8 cellular contexts compared by ENCODE assay signal in the genomic region with DNA sequence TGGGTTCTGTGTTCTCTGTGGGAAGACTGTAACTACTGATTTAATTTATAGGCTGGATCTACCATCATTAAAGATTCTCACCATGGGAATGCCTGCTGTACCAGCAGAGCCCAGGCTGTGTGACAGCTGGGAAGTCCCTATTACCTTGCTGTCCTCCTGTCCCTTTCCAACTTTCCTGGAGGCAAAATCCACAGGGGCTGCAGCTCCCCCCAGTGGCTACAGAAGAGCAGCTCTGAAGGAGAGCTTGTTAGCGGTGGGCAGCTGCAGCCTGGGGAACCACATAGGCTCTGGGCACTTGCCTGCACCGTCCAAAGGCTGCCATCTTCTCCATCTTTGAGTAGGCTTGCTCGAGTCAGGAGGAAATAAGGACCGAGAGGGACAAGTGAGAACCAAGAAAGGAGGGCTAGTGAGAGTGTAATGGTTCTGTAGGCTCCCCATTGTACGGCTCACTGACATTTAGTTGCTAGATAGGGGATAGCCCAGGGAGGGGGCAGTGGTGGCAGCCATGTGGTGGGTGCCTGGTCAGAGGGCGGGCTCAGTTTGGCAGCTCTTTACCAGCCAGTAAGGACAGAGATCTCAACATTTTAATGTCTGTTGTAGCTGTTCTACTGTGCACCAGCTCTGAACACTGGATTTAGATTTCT.
DNase-seq lines count a peak whose midpoint lies in the region; ATAC-seq and TF ChIP-seq lines count a peak whose summit lies in the region.

No MANE protein-coding gene starts in this region.

- H3K9me3 ChIP-seq in adrenal gland (replicated peaks in 1 of 3) (no peaks in the 10 kb centered on the region), heart left ventricle (peaks cover 0 to 4% (median 0%) of the 10 kb centered on the region in 12 donors)

- H3K4me1 ChIP-seq in adrenal gland (replicated peaks in 1 of 2) = no peaks in the 10 kb centered on the region
- no peaks in the 10 kb centered on the region for H3K4me1 ChIP-seq in heart left ventricle

- H3K27me3 ChIP-seq in adrenal gland (no peaks in the 10 kb centered on the region), heart left ventricle (no peaks in the 10 kb centered on the region)

- H3K4me3 ChIP-seq in adrenal gland (no peak overlapping the region), heart left ventricle (no peak overlapping the region)

- H3K27ac ChIP-seq in adrenal gland (no peak overlapping the region), heart left ventricle (no peak overlapping the region)

- TF ChIP-seq POLR2A in adrenal gland (IDR thresholded peaks at IDR 0.05) (no peak), heart left ventricle (IDR thresholded peaks at IDR 0.05) (no peak)

- DNase-seq in AG08395 (ENCODE audit: low spot score) = peak; percentile 68
- DNase-seq in NCI-H2227 (lab: John Stamatoyannopoulos, UW; ENCODE audit: unreplicated experiment) = peak; percentile 70
- peak; percentile 44 to 81 (median 63) for DNase-seq in adrenal gland
- peak; percentile 59 to 75 (median 70) for DNase-seq in heart left ventricle
- peak; percentile 77 for DNase-seq in putamen (ENCODE audit: low spot score)

- WGBS in adrenal gland, 4 donors = 34 to 40% (median 36%) methylated on average over 3 to 6 of the region's 6 CpGs
- WGBS in heart left ventricle, 4 donors = 28 to 39% (median 32%) methylated on average over 6 of the region's 6 CpGs

- intact Hi-C loops in adrenal gland (cut with DNase I) = loop anchor here (5.0 to 10.0 kb wide), 3 partner anchors 161 to 231 kb away; a partner anchor contains a TSS
- intact Hi-C loops in heart left ventricle (cut with DNase I) = loop anchor here (1.0 to 10.0 kb wide), 9 partner anchors 161 to 464 kb away; a partner anchor contains a TSS

- H3K36me3 ChIP-seq in adrenal gland (replicated peaks in 1 of 2) (no peaks in the 10 kb centered on the region), heart left ventricle (no peaks in the 10 kb centered on the region)

- ATAC-seq in GM18511 (IDR thresholded peaks at IDR 0.05; ENCODE audit: unreplicated experiment) (peak; percentile 92), HG03066 (IDR thresholded peaks at IDR 0.05; ENCODE audit: low read depth, unreplicated experiment) (peak; percentile 74), heart left ventricle (peak; percentile 93 to 97 (median 96)), GM21381 (IDR thresholded peaks at IDR 0.05; ENCODE audit: unreplicated experiment) (no peak)

- TF ChIP-seq CTCF in adrenal gland (IDR thresholded peaks at IDR 0.05) (peak; percentile 32 to 77 (median 55)), heart left ventricle (IDR thresholded peaks at IDR 0.05) (peak; percentile 38 to 81 (median 66))
